27 cellular contexts compared by ENCODE assay signal in genomic region chr4:83725076-83726074, GRCh38.
"Had no signal": no experiment of that assay in that cellular context is flagged by ENCODE, and none has a peak within 500 bp of the region (broad histone marks: within the 10 kb centered on the region; RNA-seq: fewer than 3 reads in every experiment).

No MANE protein-coding gene starts in this region.

- H3K9me3 Mint-ChIP-seq: natural killer cell treated with Interleukin-12 subunit alpha and Interleukin-12 subunit beta and Interleukin-15 and Interleukin-18, amount 100 ng/mL, for 72 hours had no signal

- H3K27me3 ChIP-seq: gastrocnemius medialis, hepatocyte, neural progenitor cell, pancreas, sigmoid colon, testis, tibial artery had no signal

- H3K27ac ChIP-seq: dorsolateral prefrontal cortex, gastrocnemius medialis, heart left ventricle, hepatocyte, neural progenitor cell, pancreas, sigmoid colon, spleen, testis, tibial artery had no signal

- H3K36me3 ChIP-seq: gastrocnemius medialis, heart left ventricle, neural progenitor cell, pancreas, sigmoid colon, spleen, tibial artery had no signal

- ATAC-seq: gastrocnemius medialis; heart left ventricle; left lobe of liver; mucosa of descending colon; natural killer cell treated with Interleukin-12 subunit alpha and Interleukin-12 subunit beta and Interleukin-15 and Interleukin-18, amount 100 ng/mL, for 72 hours; pancreas; stimulated activated memory B cell treated with anti-CD40 and anti-IgM and Interleukin-4, amounts not matched to agents 10 μg/mL and 1 μg/mL and 100 μg/mL, for 72 hours; stimulated activated naive CD8-positive, alpha-beta T cell treated with anti-CD3 and anti-CD28 coated beads, Interleukin-15, Interleukin-2, amounts not matched to agents 100 U/mL and 50 U/mL, for 24 hours had no signal

- H3K9me3 ChIP-seq: gastrocnemius medialis, mucosa of descending colon, pancreas, testis, tibial artery had no signal

- H3K4me3 ChIP-seq: dorsolateral prefrontal cortex, gastrocnemius medialis, heart left ventricle, hepatocyte, lung, mucosa of descending colon, neural progenitor cell, pancreas, sigmoid colon, spleen, testis, tibial artery had no signal

- H3K4me1 Mint-ChIP-seq: naive B cell; stimulated activated memory B cell treated with anti-CD40 and anti-IgM and Interleukin-4, amounts not matched to agents 10 μg/mL and 1 μg/mL and 100 μg/mL, for 72 hours had no signal

- DNase-seq: cortex of kidney; dorsolateral prefrontal cortex; effector CD4-positive, alpha-beta T cell; gastrocnemius medialis; heart left ventricle; kidney; mesenchymal stem cell; mucosa of descending colon; naive B cell; occipital lobe; pancreas; sigmoid colon; spleen; stimulated activated CD4-positive, alpha-beta T cell treated with anti-CD3 and anti-CD28 coated beads, Interleukin-4, amount 100 ng/mL, for 4 hours; stimulated activated naive CD8-positive, alpha-beta T cell treated with anti-CD3 and anti-CD28 coated beads, Interleukin-15, Interleukin-2, amounts not matched to agents 100 U/mL and 50 U/mL, for 24 hours; substantia nigra; testis; tibial artery had no signal

- H2AFZ ChIP-seq: hepatocyte, neural progenitor cell had no signal

- H3K27me3 Mint-ChIP-seq: progenitor cell of endocrine pancreas had no signal

- H3K4me1 ChIP-seq: gastrocnemius medialis, heart left ventricle, neural progenitor cell, pancreas, sigmoid colon, spleen, testis, tibial artery had no signal

- H3K36me3 Mint-ChIP-seq: naive B cell; natural killer cell treated with Interleukin-12 subunit alpha and Interleukin-12 subunit beta and Interleukin-15 and Interleukin-18, amount 100 ng/mL, for 72 hours; neural progenitor cell; stimulated activated memory B cell treated with anti-CD40 and anti-IgM and Interleukin-4, amounts not matched to agents 10 μg/mL and 1 μg/mL and 100 μg/mL, for 72 hours; type B pancreatic cell had no signal

- H3K27ac Mint-ChIP-seq: mesothelial cell of epicardium; natural killer cell treated with Interleukin-12 subunit alpha and Interleukin-12 subunit beta and Interleukin-15 and Interleukin-18, amount 100 ng/mL, for 72 hours; neural progenitor cell; progenitor cell of endocrine pancreas; stimulated activated memory B cell treated with anti-CD40 and anti-IgM and Interleukin-4, amounts not matched to agents 10 μg/mL and 1 μg/mL and 100 μg/mL, for 72 hours; type B pancreatic cell had no signal

- H3K9ac ChIP-seq: neural progenitor cell had no signal

- H3K4me3 Mint-ChIP-seq: mesothelial cell of epicardium; naive B cell; natural killer cell treated with Interleukin-12 subunit alpha and Interleukin-12 subunit beta and Interleukin-15 and Interleukin-18, amount 100 ng/mL, for 72 hours; neural progenitor cell; stimulated activated memory B cell treated with anti-CD40 and anti-IgM and Interleukin-4, amounts not matched to agents 10 μg/mL and 1 μg/mL and 100 μg/mL, for 72 hours; type B pancreatic cell had no signal

- H3K4me2 ChIP-seq: hepatocyte, neural progenitor cell had no signal
